ENCODE assay signal across 26 cellular contexts in the genomic region with DNA sequence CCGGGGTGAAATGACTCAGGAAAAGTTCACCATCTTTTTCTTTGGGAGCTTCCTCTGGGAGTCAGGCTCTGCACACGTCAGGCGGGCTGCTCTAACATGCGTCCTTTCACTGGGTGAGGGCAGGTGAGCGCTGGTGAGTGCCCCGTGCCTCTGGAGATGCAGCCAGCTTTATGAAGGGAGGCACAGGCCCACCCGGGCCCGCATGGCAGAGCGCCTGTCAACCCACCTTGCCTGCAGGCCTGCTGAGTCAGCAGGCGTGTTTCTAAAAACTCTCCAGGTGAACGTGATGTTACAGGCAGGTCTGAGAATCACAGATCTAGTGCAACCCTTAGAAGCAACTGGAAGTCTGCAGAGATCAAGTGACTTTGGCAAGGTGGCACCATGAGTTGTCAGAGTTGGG.
"Had no signal": no experiment of that assay in that cellular context is flagged by ENCODE, and none has a peak within 500 bp of the region (broad histone marks: within the 10 kb centered on the region; RNA-seq: fewer than 3 reads in every experiment).

No MANE protein-coding gene starts in this region.

- H3K27ac Mint-ChIP-seq: activated CD4-positive, alpha-beta T cell treated with anti-CD3 and anti-CD28 coated beads for 36 hours; activated naive CD4-positive, alpha-beta T cell treated with anti-CD3 and anti-CD28 coated beads, Interleukin-2, amount 50 U/mL, for 24 hours; dendritic cell treated with granulocyte-macrophage colony-stimulating factor and Interleukin-4, amounts not matched to agents 40 ng/mL and 50 ng/mL, for 4 days; immature natural killer cell; naive B cell; stimulated activated naive B cell treated with anti-CD40 and anti-IgM and Interleukin-4, amounts not matched to agents 10 μg/mL and 1 μg/mL and 100 μg/mL, for 72 hours had no signal

- ATAC-seq: activated CD4-positive, alpha-beta T cell treated with anti-CD3 and anti-CD28 coated beads for 36 hours; body of pancreas; right lobe of liver; stimulated activated naive B cell treated with anti-CD40 and anti-IgM and Interleukin-4, amounts not matched to agents 10 μg/mL and 1 μg/mL and 100 μg/mL, for 72 hours had no signal

- H3K9me3 ChIP-seq: body of pancreas, right lobe of liver, SK-N-SH, upper lobe of left lung had no signal

- H3K4me3 ChIP-seq: body of pancreas, hepatocyte, right lobe of liver, upper lobe of left lung had no signal

- H3K9ac ChIP-seq: SK-N-SH had no signal

- H3K9me3 Mint-ChIP-seq: activated naive CD4-positive, alpha-beta T cell treated with anti-CD3 and anti-CD28 coated beads, Interleukin-2, amount 50 U/mL, for 24 hours; dendritic cell treated with granulocyte-macrophage colony-stimulating factor and Interleukin-4, amounts not matched to agents 40 ng/mL and 50 ng/mL, for 4 days; naive B cell; neural crest cell; stimulated activated naive B cell treated with anti-CD40 and anti-IgM and Interleukin-4, amounts not matched to agents 10 μg/mL and 1 μg/mL and 100 μg/mL, for 72 hours had no signal

- H3K27ac ChIP-seq: body of pancreas, hepatocyte, right lobe of liver, upper lobe of left lung had no signal

- H3K27me3 Mint-ChIP-seq: activated CD4-positive, alpha-beta T cell treated with anti-CD3 and anti-CD28 coated beads for 36 hours; activated naive CD4-positive, alpha-beta T cell treated with anti-CD3 and anti-CD28 coated beads, Interleukin-2, amount 50 U/mL, for 24 hours; dendritic cell treated with granulocyte-macrophage colony-stimulating factor and Interleukin-4, amounts not matched to agents 40 ng/mL and 50 ng/mL, for 4 days; naive B cell; stimulated activated naive B cell treated with anti-CD40 and anti-IgM and Interleukin-4, amounts not matched to agents 10 μg/mL and 1 μg/mL and 100 μg/mL, for 72 hours had no signal

- H3K4me1 ChIP-seq: body of pancreas, right lobe of liver had no signal

- DNase-seq: activated CD4-positive, alpha-beta T cell treated with anti-CD3 and anti-CD28 coated beads for 36 hours; activated CD4-positive, alpha-beta T cell treated with anti-CD3 and anti-CD28 coated beads, Interleukin-2, amount 50 U/mL, for 4 hours; activated CD8-positive, alpha-beta memory T cell treated with anti-CD3 and anti-CD28 coated beads for 24 hours; activated CD8-positive, alpha-beta memory T cell treated with anti-CD3 and anti-CD28 coated beads, Interleukin-2, amount 50 U/mL, for 4 hours; activated gamma-delta T cell treated with Interleukin-2 at 50 U/mL for 16 hours; anterior cingulate cortex; body of pancreas; effector CD4-positive, alpha-beta T cell; foreskin melanocyte; glutamatergic neuron; immature natural killer cell; kidney glomerular epithelial cell; naive B cell; occipital lobe; SK-N-SH; small intestine; stimulated activated CD4-positive, alpha-beta T cell treated with anti-CD3 and anti-CD28 coated beads, Interleukin-2, amount 100 ng/mL, for 48 hours; stimulated activated CD8-positive, alpha-beta memory T cell treated with anti-CD3 and anti-CD28 coated beads, Interleukin-4, amount 100 ng/mL, for 48 hours; stimulated activated naive B cell treated with anti-CD40 and anti-IgM and Interleukin-4, amounts not matched to agents 10 μg/mL and 1 μg/mL and 100 μg/mL, for 72 hours; T-helper 9 cell; upper lobe of left lung had no signal

- FAIRE-seq: small intestine had no signal

- H3K4me3 Mint-ChIP-seq: activated CD4-positive, alpha-beta T cell treated with anti-CD3 and anti-CD28 coated beads for 36 hours; activated naive CD4-positive, alpha-beta T cell treated with anti-CD3 and anti-CD28 coated beads, Interleukin-2, amount 50 U/mL, for 24 hours; dendritic cell treated with granulocyte-macrophage colony-stimulating factor and Interleukin-4, amounts not matched to agents 40 ng/mL and 50 ng/mL, for 4 days; immature natural killer cell; naive B cell; neural crest cell; stimulated activated naive B cell treated with anti-CD40 and anti-IgM and Interleukin-4, amounts not matched to agents 10 μg/mL and 1 μg/mL and 100 μg/mL, for 72 hours had no signal

- H3K4me1 Mint-ChIP-seq: activated naive CD4-positive, alpha-beta T cell treated with anti-CD3 and anti-CD28 coated beads, Interleukin-2, amount 50 U/mL, for 24 hours; naive B cell; neural crest cell had no signal
